ENCODE assay signal across 12 cellular contexts in genomic region chr15:26773917-26774316, GRCh38. TPM values are rescaled to one million over a fixed set of nuclear protein-coding genes. Genes with fewer than 3 reads are reported as not detected.
DNase-seq lines count a peak whose midpoint lies in the region; ATAC-seq, FAIRE-seq and TF ChIP-seq lines count a peak whose summit lies in the region.
"Had no signal": no experiment of that assay in that cellular context is flagged by ENCODE, and none has a peak within 500 bp of the region (broad histone marks: within the 10 kb centered on the region; RNA-seq: fewer than 3 reads in every experiment).

No MANE protein-coding gene starts in this region.

- H3K36me3 ChIP-seq in astrocyte (ENCODE audit: insufficient read depth, low read length) = no peaks in the 10 kb centered on the region
- H3K36me3 ChIP-seq in mesodermal cell (ENCODE audit: control insufficient read depth, insufficient read depth, low read length) = no peaks in the 10 kb centered on the region
- H3K36me3 ChIP-seq: esophagus muscularis mucosa had no signal

- peaks cover 13% of the 10 kb centered on the region for H3K27me3 ChIP-seq in astrocyte (ENCODE audit: insufficient read depth, low read length)

- peak overlapping the region in 1 of 2 donors; percentile 8 for H3K27ac Mint-ChIP-seq in stimulated activated naive CD8-positive, alpha-beta T cell treated with anti-CD3 and anti-CD28 coated beads, Interleukin-15, amount 100 ng/mL, for 72 hours
- H3K27ac Mint-ChIP-seq in astrocyte (ENCODE audit: unreplicated experiment) = peak overlapping the region; percentile 50
- H3K27ac Mint-ChIP-seq: CD4-positive, CD25-positive, alpha-beta regulatory T cell; naive B cell had no signal

- ATAC-seq in stimulated activated naive CD8-positive, alpha-beta T cell treated with anti-CD3 and anti-CD28 coated beads, Interleukin-15, amount 100 ng/mL, for 72 hours = no peak
- no peak for ATAC-seq in stimulated activated naive CD8-positive, alpha-beta T cell treated with anti-CD3 and anti-CD28 coated beads, Interleukin-15, Interleukin-2, amounts not matched to agents 100 U/mL and 50 U/mL, for 24 hours
- ATAC-seq in GM21619 (IDR thresholded peaks at IDR 0.05; ENCODE audit: unreplicated experiment) = no peak

- H3K4me3 ChIP-seq in astrocyte (ENCODE audit: insufficient read depth, low read depth, low read length) = no peak overlapping the region
- peak overlapping the region; percentile 49 for H3K4me3 ChIP-seq in mesodermal cell (ENCODE audit: extremely low read depth, insufficient read depth, low read length, poor library complexity, severe bottlenecking)

- peaks cover under 1 to 1% of the 10 kb centered on the region in 2 donors for H3K9me3 Mint-ChIP-seq in stimulated activated naive CD8-positive, alpha-beta T cell treated with anti-CD3 and anti-CD28 coated beads, Interleukin-15, amount 100 ng/mL, for 72 hours
- no peaks in the 10 kb centered on the region for H3K9me3 Mint-ChIP-seq in astrocyte (ENCODE audit: unreplicated experiment)

- H3K36me3 Mint-ChIP-seq in astrocyte (ENCODE audit: low read depth, unreplicated experiment) = peaks cover 3% of the 10 kb centered on the region
- H3K36me3 Mint-ChIP-seq: CD4-positive, CD25-positive, alpha-beta regulatory T cell had no signal

- no peaks in the 10 kb centered on the region for H3K9me3 ChIP-seq in astrocyte (ENCODE audit: insufficient read depth, low read depth, low read length)
- no peaks in the 10 kb centered on the region for H3K9me3 ChIP-seq in mesodermal cell (ENCODE audit: control insufficient read depth, low read length)
- H3K9me3 ChIP-seq: esophagus muscularis mucosa had no signal

- no peaks in the 10 kb centered on the region for H4K20me1 ChIP-seq in astrocyte (ENCODE audit: insufficient read depth, low read length)

- H3K27ac ChIP-seq in astrocyte (ENCODE audit: low read depth, low read length) (no peak overlapping the region), mesodermal cell (ENCODE audit: low read depth, low read length, severe bottlenecking) (no peak overlapping the region)
- H3K27ac ChIP-seq: esophagus muscularis mucosa had no signal

- peak overlapping the region; percentile 14 to 57 for H3K4me3 Mint-ChIP-seq in stimulated activated naive CD8-positive, alpha-beta T cell treated with anti-CD3 and anti-CD28 coated beads, Interleukin-15, amount 100 ng/mL, for 72 hours
- H3K4me3 Mint-ChIP-seq in astrocyte (ENCODE audit: unreplicated experiment) = peak overlapping the region; percentile 89

- 12 to 21% methylated on average over 4 to 7 of the region's 8 CpGs for WGBS in mesodermal cell (ENCODE audit: insufficient coverage in 2 of 2), 2 experiments

- H3K9ac ChIP-seq in astrocyte (ENCODE audit: low read length) = no peak overlapping the region

- H3K4me2 ChIP-seq in astrocyte (ENCODE audit: low read length) = no peak overlapping the region

- H3K4me1 Mint-ChIP-seq in stimulated activated naive CD8-positive, alpha-beta T cell treated with anti-CD3 and anti-CD28 coated beads, Interleukin-15, amount 100 ng/mL, for 72 hours = peaks cover 4% of the 10 kb centered on the region
- peaks cover 7% of the 10 kb centered on the region for H3K4me1 Mint-ChIP-seq in astrocyte (ENCODE audit: low read depth, unreplicated experiment)

- no peak for TF ChIP-seq CTCF in astrocyte (IDR thresholded peaks at IDR 0.05; ENCODE audit: insufficient read depth, low read depth, low read length)

- no peaks in the 10 kb centered on the region for H3K79me2 ChIP-seq in astrocyte (ENCODE audit: insufficient read depth, low read length)

- no peak overlapping the region for H2AFZ ChIP-seq in astrocyte (ENCODE audit: low read depth, low read length)

- H3K27me3 Mint-ChIP-seq in stimulated activated naive CD8-positive, alpha-beta T cell treated with anti-CD3 and anti-CD28 coated beads, Interleukin-15, amount 100 ng/mL, for 72 hours = peaks cover 66% of the 10 kb centered on the region
- peaks cover 26% of the 10 kb centered on the region for H3K27me3 Mint-ChIP-seq in astrocyte (ENCODE audit: low read depth, unreplicated experiment)

- H3K4me1 ChIP-seq in astrocyte (ENCODE audit: insufficient read depth, low read length) (no peaks in the 10 kb centered on the region), mesodermal cell (ENCODE audit: control insufficient read depth, insufficient read depth, low read length, poor library complexity, severe bottlenecking) (peaks cover 6% of the 10 kb centered on the region)

- no peak for DNase-seq in stimulated activated naive CD8-positive, alpha-beta T cell treated with anti-CD3 and anti-CD28 coated beads, Interleukin-15, amount 100 ng/mL, for 72 hours
- no peak for DNase-seq in stimulated activated naive CD8-positive, alpha-beta T cell treated with anti-CD3 and anti-CD28 coated beads, Interleukin-15, Interleukin-2, amounts not matched to agents 100 U/mL and 50 U/mL, for 24 hours
- DNase-seq in astrocyte (ENCODE audit: low read depth) (no peak), frontal cortex (ENCODE audit: low spot score in 2 of 2) (no peak), inferior parietal cortex (ENCODE audit: extremely low spot score) (no peak), cerebellar nuclear complex (lab: John Stamatoyannopoulos, UW) (no peak)
- DNase-seq: CD4-positive, CD25-positive, alpha-beta regulatory T cell; kidney; naive B cell had no signal

- no peak for FAIRE-seq in astrocyte (lab: Jason Lieb, UNC)
- FAIRE-seq in frontal cortex (lab: Jason Lieb, UNC) = no peak
- FAIRE-seq: kidney had no signal

RNA-seq across cellular contexts. Expression of gene GABRB3, which starts 1.1 kb away (rescaled TPM):
- total RNA-seq in astrocyte = 43.2 and 47.9 TPM in 2 replicates
- polyA plus RNA-seq in mesodermal cell (2013, experiment 1 of 2) = 8.7 TPM
- 6.1 TPM for polyA plus RNA-seq in mesodermal cell (2013, experiment 2 of 2)
- 114 TPM for total RNA-seq in frontal cortex
- total RNA-seq: CD4-positive, CD25-positive, alpha-beta regulatory T cell had no signal
